ENCODE assay signal across 16 cellular contexts in the genomic region with DNA sequence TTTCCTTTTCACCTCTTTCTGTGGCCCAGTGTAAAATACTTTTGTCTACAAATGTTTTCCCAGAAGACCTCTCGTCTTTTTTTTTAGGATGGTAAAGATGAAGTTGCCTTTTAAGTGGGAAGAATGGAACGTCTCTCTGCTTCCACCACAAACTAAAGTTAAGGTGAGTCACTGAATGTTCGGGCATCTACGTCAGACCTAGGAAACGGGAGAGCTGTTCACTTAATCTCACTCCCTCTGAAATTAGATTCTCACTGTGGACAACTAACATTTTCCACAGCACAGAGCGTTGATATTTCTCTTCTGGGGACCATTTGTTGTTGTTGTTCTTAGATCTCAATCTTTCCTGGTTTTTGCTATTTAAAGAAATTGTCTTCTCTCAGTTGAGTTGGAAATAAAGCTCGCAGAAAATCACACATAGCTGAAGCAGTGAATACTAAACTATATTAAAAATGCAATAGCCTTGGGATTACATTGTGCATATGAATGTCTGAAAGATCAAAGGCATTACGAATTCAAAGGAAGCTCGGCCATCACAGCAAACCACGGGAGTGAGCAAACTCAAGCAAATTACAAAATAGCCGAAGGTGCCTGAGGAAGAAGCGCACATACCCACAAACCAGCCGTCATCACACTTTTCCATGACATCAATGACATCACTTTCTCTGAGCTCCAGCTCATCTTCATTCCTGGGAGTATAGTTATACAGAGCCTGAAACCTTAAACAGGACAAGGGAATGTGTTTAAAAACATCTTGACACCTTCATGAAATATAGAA. TPM values are rescaled to one million over a fixed set of nuclear protein-coding genes. Genes with fewer than 3 reads are reported as not detected.
DNase-seq lines count a peak whose midpoint lies in the region; ATAC-seq, FAIRE-seq and TF ChIP-seq lines count a peak whose summit lies in the region.
"Had no signal": no experiment of that assay in that cellular context is flagged by ENCODE, and none has a peak within 500 bp of the region (broad histone marks: within the 10 kb centered on the region; RNA-seq: fewer than 3 reads in every experiment).

No MANE protein-coding gene starts in this region.

- H2BK12ac ChIP-seq in H1 (ENCODE audit: low read depth, low read length), result no peak overlapping the region

- WGBS in H1 (ENCODE audit: extremely low coverage in 1 of 2, insufficient coverage in 1 of 2, insufficient read length in 1 of 2, insufficient replicate concordance in 2 of 2, low coverage in 1 of 2, low lambda C conversion rate in 2 of 2, missing lambda C conversion rate in 1 of 2), 2 experiments, result 82% methylated on average over 13 of the region's 13 CpGs; no CpG with 5 or more reads in 1 of the 2 experiments

- no peak overlapping the region for H3K18ac ChIP-seq in H1 (ENCODE audit: extremely low read depth, low read length)

- H4K91ac ChIP-seq in H1 (replicated peaks; ENCODE audit: insufficient read length, low read length), result no peak overlapping the region

- H3K4ac ChIP-seq in H1 (replicated peaks; ENCODE audit: insufficient read length, low read depth, low read length), result no peak overlapping the region

- no peak overlapping the region for H4K5ac ChIP-seq in H1 (ENCODE audit: insufficient read length, low read depth, low read length)

- POLR2A ChIA-PET in H1 (lab: Charles Lee; ENCODE audit: partially characterized antibody), result interaction anchor here (1.0 kb wide), 1 partner anchor 658 kb away, joined by 3 read pairs; no protein-coding TSS in a partner anchor

- in situ Hi-C loops in HAP-1 (cut with MboI; ENCODE audit: low sequenced_read_pairs), result no loop called here

- ATAC-seq in GM19455 (IDR thresholded peaks at IDR 0.05; ENCODE audit: unreplicated experiment) (no peak), GM19324 (IDR thresholded peaks at IDR 0.05; ENCODE audit: low FRiP score, unreplicated experiment) (no peak), HG03280 (IDR thresholded peaks at IDR 0.05; ENCODE audit: unreplicated experiment) (no peak)
- ATAC-seq: CD8-positive, alpha-beta T cell; left colon had no signal

- H3K4me1 ChIP-seq in HAP-1 (peaks cover 24% of the 10 kb centered on the region), SJSA1 (replicated peaks) (peaks cover 21% of the 10 kb centered on the region), H1 (replicated peaks in 1 of 4; ENCODE audit: control insufficient read depth in 3 of 4, insufficient read depth in 4 of 4, low read length in 3 of 4) (peaks cover 0 to 18% (median 11%) of the 10 kb centered on the region in 4 experiments; a peak in 6 of 7 replicates)

- FAIRE-seq in H1 (lab: Jason Lieb, UNC), result no peak

- no peak for TF ChIP-seq CTCF in H1 (IDR thresholded peaks at IDR 0.05; ENCODE audit: control extremely low read depth in 1 of 3, insufficient read depth in 1 of 3, low read depth in 1 of 3, low read length in 3 of 3)

- no peaks in the 10 kb centered on the region for H3K36me3 ChIP-seq in HAP-1 (replicated peaks)
- H3K36me3 ChIP-seq in SJSA1, result no peaks in the 10 kb centered on the region
- no peaks in the 10 kb centered on the region for H3K36me3 ChIP-seq in H1 (ENCODE audit: control insufficient read depth in 2 of 4, insufficient read depth in 4 of 4, low read length in 3 of 4)

- H3K4me3 ChIP-seq in HAP-1 (no peak overlapping the region), SJSA1 (no peak overlapping the region), H1 (ENCODE audit: extremely low read depth in 1 of 4, insufficient read depth in 2 of 4, low read depth in 3 of 4, low read length in 4 of 4) (no peak overlapping the region), skeletal muscle cell (ENCODE audit: low read depth, low read length) (no peak overlapping the region)
- H3K4me3 ChIP-seq: sigmoid colon had no signal

- no peaks in the 10 kb centered on the region; the same call in 1 of the 2 replicates for H3K23me2 ChIP-seq in H1 (ENCODE audit: low read depth, low read length)

- no peak overlapping the region for H2BK20ac ChIP-seq in H1 (ENCODE audit: low read length)

- H2AK5ac ChIP-seq in H1 (ENCODE audit: low read depth, low read length), result no peak overlapping the region

- H2BK15ac ChIP-seq in H1 (ENCODE audit: low read length), result peak overlapping the region; percentile 33; the same call in 1 of the 2 replicates

- no peaks in the 10 kb centered on the region for H3K79me2 ChIP-seq in H1 (ENCODE audit: control insufficient read depth in 1 of 2, insufficient read depth in 2 of 2, low read length in 2 of 2)

- no peak overlapping the region for H2AFZ ChIP-seq in H1 (ENCODE audit: low read length)

- CTCF ChIA-PET in H1 (lab: Charles Lee; ENCODE audit: partially characterized antibody), result interaction anchor here (0.6 to 1.0 kb wide), 4 partner anchors 9 to 114 kb away, joined by 3 to 7 read pairs (median 3); no protein-coding TSS in a partner anchor

- no peak overlapping the region for H3K14ac ChIP-seq in H1 (ENCODE audit: insufficient read length)

- H3K9me3 ChIP-seq in HAP-1 (no peaks in the 10 kb centered on the region), SJSA1 (replicated peaks) (no peaks in the 10 kb centered on the region), H1 (ENCODE audit: insufficient read depth in 2 of 2, low read depth in 1 of 2, low read length in 1 of 2) (no peaks in the 10 kb centered on the region)
- H3K9me3 ChIP-seq: sigmoid colon had no signal

- no peak overlapping the region for H2BK120ac ChIP-seq in H1 (replicated peaks; ENCODE audit: low read depth, low read length)

- H3K9ac ChIP-seq in H1 (replicated peaks in 1 of 4; ENCODE audit: extremely low read depth in 1 of 4, low read depth in 3 of 4, low read length in 3 of 4), result no peak overlapping the region

- H4K20me1 ChIP-seq in H1 (replicated peaks in 1 of 2; ENCODE audit: control insufficient read depth in 1 of 2, insufficient read depth in 2 of 2, low read length in 2 of 2), result no peaks in the 10 kb centered on the region

- TF ChIP-seq POLR2A in H1 (IDR thresholded peaks at IDR 0.05; ENCODE audit: control extremely low read depth in 1 of 2, low read depth in 2 of 2, low read length in 2 of 2), result no peak

- H2BK5ac ChIP-seq in H1 (ENCODE audit: low read depth, low read length), result no peak overlapping the region

- H3K27me3 ChIP-seq in HAP-1 (ENCODE audit: low read depth), result no peaks in the 10 kb centered on the region
- H3K27me3 ChIP-seq in SJSA1 (replicated peaks), result no peaks in the 10 kb centered on the region
- H3K27me3 ChIP-seq in H1 (replicated peaks in 1 of 4; ENCODE audit: control insufficient read depth in 3 of 4, extremely low read depth in 1 of 4, insufficient read depth in 3 of 4, low read length in 3 of 4), result peaks cover 0 to 3% (median 1%) of the 10 kb centered on the region in 4 experiments; a peak in 2 of 7 replicates
- H3K27me3 ChIP-seq: sigmoid colon had no signal

- no peak overlapping the region for H3K4me2 ChIP-seq in H1 (ENCODE audit: insufficient read depth in 1 of 2, low read depth in 2 of 2, low read length in 2 of 2)

- TF ChIP-seq EP300 in H1 (IDR thresholded peaks at IDR 0.05; ENCODE audit: borderline replicate concordance in 1 of 2, low read depth in 2 of 2, low read length in 2 of 2), result no peak

- no peak for TF ChIP-seq RAD21 in H1 (IDR thresholded peaks at IDR 0.05 in 1 of 2, conservative IDR thresholded peaks at IDR 0.05 in 1 of 2; ENCODE audit: low read depth in 2 of 2, low read length in 2 of 2)

- H4K8ac ChIP-seq in H1 (ENCODE audit: extremely low read depth, insufficient read depth, low read length), result no peak overlapping the region

- no peak overlapping the region for H3K56ac ChIP-seq in H1 (replicated peaks; ENCODE audit: insufficient read length, low read depth, low read length)

- peak overlapping the region; percentile 34 for H3K27ac ChIP-seq in SJSA1
- H3K27ac ChIP-seq in H1 (ENCODE audit: low read depth, low read length), result no peak overlapping the region
- H3K27ac ChIP-seq: RWPE1 had no signal

- DNase-seq in HAP-1 (ENCODE audit: low spot score in 2 of 2) (peak; percentile 24 to 32), SJSA1 (ENCODE audit: low read depth in 1 of 2, low spot score in 2 of 2) (peak in 1 of 2 experiments; percentile 62), H1 (ENCODE audit: low read depth in 1 of 2, low spot score in 2 of 2) (no peak), skeletal muscle cell (ENCODE audit: low read depth) (peak; percentile 84), GF-D8 (lab: John Stamatoyannopoulos, UW) (no peak)
- DNase-seq: CD8-positive, alpha-beta T cell; effector memory CD4-positive, alpha-beta T cell; left colon; NCI-H2029; NCI-H69; sigmoid colon; substantia nigra had no signal

- no peak overlapping the region for H3K23ac ChIP-seq in H1 (ENCODE audit: insufficient read length)

- H3K79me1 ChIP-seq in H1 (ENCODE audit: low read depth, low read length), result no peaks in the 10 kb centered on the region

TF ChIP-seq in H1, 55 proteins besides CTCF, POLR2A, EP300 and RAD21:
- no peak for TF ChIP-seq NANOG (IDR thresholded peaks at IDR 0.05; ENCODE audit: insufficient read depth, low read depth, low read length, poor library complexity, severe bottlenecking)
- TF ChIP-seq ZNF274 (IDR thresholded peaks at IDR 0.05; ENCODE audit: borderline replicate concordance, extremely low read depth, low read length), result no peak
- TF ChIP-seq JUND (IDR thresholded peaks at IDR 0.05; ENCODE audit: low read length), result no peak
- TF ChIP-seq BRCA1 (IDR thresholded peaks at IDR 0.05; ENCODE audit: low read depth, low read length), result no peak
- TF ChIP-seq, protein P1, sequence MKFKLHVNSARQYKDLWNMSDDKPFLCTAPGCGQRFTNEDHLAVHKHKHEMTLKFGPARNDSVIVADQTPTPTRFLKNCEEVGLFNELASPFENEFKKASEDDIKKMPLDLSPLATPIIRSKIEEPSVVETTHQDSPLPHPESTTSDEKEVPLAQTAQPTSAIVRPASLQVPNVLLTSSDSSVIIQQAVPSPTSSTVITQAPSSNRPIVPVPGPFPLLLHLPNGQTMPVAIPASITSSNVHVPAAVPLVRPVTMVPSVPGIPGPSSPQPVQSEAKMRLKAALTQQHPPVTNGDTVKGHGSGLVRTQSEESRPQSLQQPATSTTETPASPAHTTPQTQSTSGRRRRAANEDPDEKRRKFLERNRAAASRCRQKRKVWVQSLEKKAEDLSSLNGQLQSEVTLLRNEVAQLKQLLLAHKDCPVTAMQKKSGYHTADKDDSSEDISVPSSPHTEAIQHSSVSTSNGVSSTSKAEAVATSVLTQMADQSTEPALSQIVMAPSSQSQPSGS (IDR thresholded peaks at IDR 0.05; ENCODE audit: low read length), result no peak
- 0 out of 2 replicates have a peak, but pooled peaks have one; percentile 32 for TF ChIP-seq CREB1 (IDR thresholded peaks at IDR 0.05)
- TF ChIP-seq TBP (IDR thresholded peaks at IDR 0.05; ENCODE audit: low read depth, low read length), result no peak

RNA-seq across cellular contexts. Expression of a gene that starts 53.9 kb away (rescaled TPM):
- 87.3 and 157 TPM in 2 replicates for total RNA-seq in SJSA1 (2014; rRNA removed; shearing (Covaris generic))
- 7.6 and 8.1 TPM in 2 replicates for total RNA-seq in H1 (2021; fragmentation: NEBNext Ultra II Directional; extraction: Animal tissue kit (Norgen Biotek cat#: 25700))
- polyA plus RNA-seq in H1 (2011; rRNA removed), result 8.1 and 8.9 TPM in 2 replicates
- polyA plus RNA-seq in H1 (2011; cell fraction: cytosol; rRNA removed), result 11.8 TPM
- polyA plus RNA-seq in H1 (2011; cell fraction: nucleus; rRNA removed), result 10.6 TPM
- polyA plus RNA-seq in H1 (2012, experiment 1 of 2), result 5.9 to 7.2 TPM (median 6.7 TPM) in 4 replicates
- 6.8 TPM for polyA plus RNA-seq in H1 (2012, experiment 2 of 2)
- 4.0 TPM for polyA plus RNA-seq in H1 (2013, experiment 1 of 2)
- 3.8 TPM for polyA plus RNA-seq in H1 (2013, experiment 2 of 2)
- 12.5 and 12.7 TPM in 2 replicates for polyA minus RNA-seq in H1 (2011; rRNA and poly(A)+ RNA removed)
- polyA minus RNA-seq in H1 (2011; cell fraction: cytosol; rRNA and poly(A)+ RNA removed), result 8.9 TPM
- 18.0 TPM for polyA minus RNA-seq in H1 (2011; cell fraction: nucleus; rRNA and poly(A)+ RNA removed)
- total RNA-seq: CD8-positive, alpha-beta T cell had no signal

Comparison
In these comparisons a context has a peak if more than half of its experiments do, and no peak if none do; other contexts are left out.
1. DNase-seq: peak in HAP-1 (2 of 2) and skeletal muscle cell (single experiment); none in H1 (0 of 2) and GF-D8 (single experiment).